25 cellular contexts compared by ENCODE assay signal in genomic region chr12:106679576-106679975, GRCh38.
"Had no signal": no experiment of that assay in that cellular context is flagged by ENCODE, and none has a peak within 500 bp of the region (broad histone marks: within the 10 kb centered on the region; RNA-seq: fewer than 3 reads in every experiment).

No MANE protein-coding gene starts in this region.

- H3K27ac Mint-ChIP-seq: dendritic cell treated with granulocyte-macrophage colony-stimulating factor and Interleukin-4, amounts not matched to agents 40 ng/mL and 50 ng/mL, for 4 days; effector memory CD8-positive, alpha-beta T cell; endodermal cell had no signal

- H3K27ac ChIP-seq: colonic mucosa, coronary artery, dorsolateral prefrontal cortex, epithelial cell of prostate, esophagus muscularis mucosa, esophagus squamous epithelium, foreskin keratinocyte, gastrocnemius medialis, gastroesophageal sphincter, heart left ventricle, heart right ventricle had no signal

- H3K9me3 ChIP-seq: colonic mucosa, esophagus muscularis mucosa, esophagus squamous epithelium, gastrocnemius medialis, gastroesophageal sphincter, heart left ventricle, heart right ventricle had no signal

- H3K9me3 Mint-ChIP-seq: dendritic cell treated with granulocyte-macrophage colony-stimulating factor and Interleukin-4, amounts not matched to agents 40 ng/mL and 50 ng/mL, for 4 days; effector memory CD8-positive, alpha-beta T cell; endodermal cell had no signal

- H3K4me1 ChIP-seq: colonic mucosa, esophagus muscularis mucosa, esophagus squamous epithelium, foreskin keratinocyte, gastrocnemius medialis, gastroesophageal sphincter, heart left ventricle, heart right ventricle had no signal

- H3K4me3 ChIP-seq: colonic mucosa, coronary artery, dorsolateral prefrontal cortex, esophagus muscularis mucosa, esophagus squamous epithelium, gastrocnemius medialis, gastroesophageal sphincter, heart left ventricle, heart right ventricle had no signal

- H3K4me3 Mint-ChIP-seq: dendritic cell treated with granulocyte-macrophage colony-stimulating factor and Interleukin-4, amounts not matched to agents 40 ng/mL and 50 ng/mL, for 4 days; effector memory CD8-positive, alpha-beta T cell; endodermal cell had no signal

- DNase-seq: colonic mucosa; cortex of kidney; dermis blood vessel endothelial cell; dorsolateral prefrontal cortex; effector CD4-positive, alpha-beta T cell; effector CD8-positive, alpha-beta T cell; effector memory CD4-positive, alpha-beta T cell; effector memory CD8-positive, alpha-beta T cell; endodermal cell; erythroblast; esophagus squamous epithelium; foreskin fibroblast; foreskin keratinocyte; foreskin melanocyte; gastrocnemius medialis; glutamatergic neuron; head of caudate nucleus; heart left ventricle; heart right ventricle had no signal

- H3K27me3 ChIP-seq: colonic mucosa, dorsolateral prefrontal cortex had no signal

- ATAC-seq: effector memory CD8-positive, alpha-beta T cell; esophagus mucosa; foreskin keratinocyte; gastrocnemius medialis; gastroesophageal sphincter; heart left ventricle; heart right ventricle had no signal

- H3K36me3 ChIP-seq: colonic mucosa, esophagus muscularis mucosa, esophagus squamous epithelium, gastrocnemius medialis, gastroesophageal sphincter, heart left ventricle, heart right ventricle had no signal
